Comparison of ENCODE assay signal across 24 cellular contexts in the genomic region with DNA sequence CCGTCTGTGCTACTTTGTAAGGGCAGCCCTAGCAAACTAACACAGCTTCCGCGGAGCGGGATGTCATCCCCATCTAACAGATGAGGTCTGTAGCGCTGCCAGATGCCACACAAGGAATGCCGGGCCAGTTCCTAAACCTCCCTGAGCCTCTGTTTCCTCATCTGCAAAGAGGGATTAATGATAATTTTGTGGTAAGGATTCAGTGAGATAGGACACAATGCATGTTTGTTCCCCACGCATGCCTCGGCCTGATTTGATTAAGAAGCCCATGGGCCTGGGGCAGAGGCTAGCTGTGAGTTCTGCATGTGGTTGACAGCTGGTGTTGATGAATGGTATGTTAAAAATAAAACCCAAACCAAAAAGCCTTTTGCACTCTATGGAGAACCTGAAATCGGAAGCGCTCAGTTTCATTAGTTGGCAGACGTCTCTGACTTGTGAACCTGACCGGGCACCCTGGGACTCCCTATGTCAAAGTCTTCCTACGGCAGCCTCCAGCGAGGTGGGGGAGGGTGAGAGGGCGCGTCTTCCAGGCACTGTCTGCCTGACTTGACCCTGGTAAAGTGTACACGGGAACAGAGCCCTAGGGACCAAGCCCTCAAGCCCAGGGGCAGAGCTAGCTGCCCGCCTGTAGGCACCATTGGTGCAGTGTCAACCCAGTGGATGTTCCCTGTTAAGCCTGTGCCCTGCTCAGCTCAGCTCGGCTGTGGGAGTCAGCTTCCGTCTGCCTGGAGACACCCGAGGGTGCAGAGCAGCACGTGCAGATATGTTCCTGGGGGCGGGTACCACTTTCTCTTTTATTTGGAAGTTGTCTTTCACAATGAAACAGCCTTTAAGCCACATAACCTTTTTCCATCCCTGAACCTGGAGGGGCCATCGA. TPM values are rescaled to one million over a fixed set of nuclear protein-coding genes. Genes with fewer than 3 reads are reported as not detected.
A peak's percentile ranks its signal among the peaks of the same experiment; 100 is the strongest.
DNase-seq lines count a peak whose midpoint lies in the region; ATAC-seq, FAIRE-seq and TF ChIP-seq lines count a peak whose summit lies in the region.
"Had no signal": no experiment of that assay in that cellular context is flagged by ENCODE, and none has a peak within 500 bp of the region (broad histone marks: within the 10 kb centered on the region; RNA-seq: fewer than 3 reads in every experiment).

No MANE protein-coding gene starts in this region.

- H3K27ac ChIP-seq in WERI-Rb-1 = peak overlapping the region; percentile 57
- H3K27ac ChIP-seq in pancreas = no peak overlapping the region
- H3K27ac ChIP-seq in thyroid gland = no peak overlapping the region
- H3K27ac ChIP-seq: brain microvascular endothelial cell, esophagus squamous epithelium, upper lobe of left lung had no signal

- intact Hi-C loops in pancreas (cut with DNase I) = no loop called here
- intact Hi-C loops in thyroid gland (cut with DNase I) = no loop called here
- intact Hi-C loops in natural killer cell (cut with micrococcal nuclease) = no loop called here

- H3K36me3 ChIP-seq in WERI-Rb-1 (no peaks in the 10 kb centered on the region), pancreas (no peaks in the 10 kb centered on the region), thyroid gland (no peaks in the 10 kb centered on the region)
- H3K36me3 ChIP-seq: brain microvascular endothelial cell, esophagus squamous epithelium, MG63, upper lobe of left lung had no signal

- no peaks in the 10 kb centered on the region for H3K36me3 Mint-ChIP-seq in natural killer cell

- ATAC-seq in GM19023 (IDR thresholded peaks at IDR 0.05; ENCODE audit: unreplicated experiment) = peak; percentile 62
- ATAC-seq in pancreas = no peak
- no peak for ATAC-seq in natural killer cell
- ATAC-seq: naive thymus-derived CD4-positive, alpha-beta T cell had no signal

- H3K27me3 ChIP-seq in WERI-Rb-1 (ENCODE audit: insufficient read depth, low read depth, severe bottlenecking) (no peaks in the 10 kb centered on the region), pancreas (no peaks in the 10 kb centered on the region), thyroid gland (no peaks in the 10 kb centered on the region)
- H3K27me3 ChIP-seq: MG63, upper lobe of left lung had no signal

- H3K27ac Mint-ChIP-seq in natural killer cell = no peak overlapping the region
- H3K27ac Mint-ChIP-seq: HFFc6; naive thymus-derived CD4-positive, alpha-beta T cell; T-helper 1 cell treated with Interleukin-12 subunit alpha and Interleukin-12 subunit beta and Interleukin-4 antibody, amounts not matched to agents 30 μg/mL and 1 μg/mL, for 36 hours had no signal

- no peaks in the 10 kb centered on the region for H3K4me1 Mint-ChIP-seq in natural killer cell

- peak; percentile 24 for DNase-seq in COLO829 (ENCODE audit: low spot score)
- DNase-seq in NCI-H2171 (lab: John Stamatoyannopoulos, UW) = peak; percentile 46
- peak; percentile 52 for DNase-seq in WERI-Rb-1
- DNase-seq in activated CD4-positive, CD25-positive, alpha-beta regulatory T cell (lab: John Stamatoyannopoulos, UW) = no peak
- no peak for DNase-seq in pancreas
- no peak for DNase-seq in thyroid gland
- no peak for DNase-seq in natural killer cell
- DNase-seq: activated CD4-positive, alpha-beta T cell treated with anti-CD3 and anti-CD28 coated beads, Interleukin-2, amount 50 U/mL, for 1 hour; activated effector memory CD4-positive, alpha-beta T cell treated with anti-CD3 and anti-CD28 coated beads, Interleukin-2, amount 50 U/mL, for 16 hours; brain microvascular endothelial cell; Caco-2; effector memory CD4-positive, alpha-beta T cell; esophagus squamous epithelium; HFFc6; mesendoderm; MG63; naive thymus-derived CD4-positive, alpha-beta T cell; NCI-H2029 treated with DMSO at 0.1 percent for 48 hours; stimulated activated CD4-positive, alpha-beta T cell treated with anti-CD3 and anti-CD28 coated beads, Interleukin-2, amount 100 ng/mL, for 24 hours; upper lobe of left lung had no signal

- H3K9me3 ChIP-seq in WERI-Rb-1 (ENCODE audit: severe bottlenecking) (no peaks in the 10 kb centered on the region), pancreas (no peaks in the 10 kb centered on the region), thyroid gland (no peaks in the 10 kb centered on the region)
- H3K9me3 ChIP-seq: Caco-2, esophagus squamous epithelium, MG63, upper lobe of left lung had no signal

- H3K9me3 Mint-ChIP-seq in natural killer cell = no peaks in the 10 kb centered on the region

- H3K27me3 Mint-ChIP-seq in natural killer cell (ENCODE audit: low read depth in 2 of 2) = peaks cover 19 to 22% of the 10 kb centered on the region in 2 donors

- TF ChIP-seq CTCF in WERI-Rb-1 (IDR thresholded peaks at IDR 0.05; ENCODE audit: low read depth, low read length) = no peak
- no peak for TF ChIP-seq CTCF in pancreas (IDR thresholded peaks at IDR 0.05)
- TF ChIP-seq CTCF in thyroid gland (IDR thresholded peaks at IDR 0.05) = no peak
- TF ChIP-seq CTCF in natural killer cell (IDR thresholded peaks at IDR 0.05) = no peak

- H3K4me1 ChIP-seq in pancreas (no peaks in the 10 kb centered on the region), thyroid gland (no peaks in the 10 kb centered on the region)
- H3K4me1 ChIP-seq: Caco-2, upper lobe of left lung had no signal

- no peak overlapping the region for H3K4me3 Mint-ChIP-seq in natural killer cell
- H3K4me3 Mint-ChIP-seq: HFFc6; naive thymus-derived CD4-positive, alpha-beta T cell; T-helper 1 cell treated with Interleukin-12 subunit alpha and Interleukin-12 subunit beta and Interleukin-4 antibody, amounts not matched to agents 30 μg/mL and 1 μg/mL, for 36 hours had no signal

- FAIRE-seq in pancreas (lab: Jason Lieb, UNC) = no peak

- TF ChIP-seq POLR2A in thyroid gland (IDR thresholded peaks at IDR 0.05) = no peak

- H3K4me3 ChIP-seq in WERI-Rb-1 (ENCODE audit: low read depth, low read length) = peak overlapping the region; percentile 23
- no peak overlapping the region for H3K4me3 ChIP-seq in pancreas
- H3K4me3 ChIP-seq in thyroid gland (replicated peaks in 1 of 3) = no peak overlapping the region
- H3K4me3 ChIP-seq: esophagus squamous epithelium, MG63, upper lobe of left lung had no signal

- 82% methylated on average over 24 of the region's 24 CpGs for WGBS in pancreas, 2 donors
- 86 to 88% methylated on average over 22 to 23 of the region's 24 CpGs for WGBS in thyroid gland, 2 donors

RNA-seq across cellular contexts. Expression of a gene that starts 14.8 kb away (rescaled TPM):
- 1 to 10 TPM in 4 of 6 donors, under 1 TPM in 2; 0.59 to 3.6 (median 2.5) TPM for total RNA-seq in pancreas
- 1 to 10 TPM; 1.6 to 5.1 TPM for polyA plus RNA-seq in pancreas
- 10 to 100 TPM; 12.3 to 27.5 (median 23.6) TPM for total RNA-seq in thyroid gland
- total RNA-seq in natural killer cell = under 1 TPM in 2 of 3 donors, not detected in 1; 0.07 to 0.10 TPM
- total RNA-seq: naive thymus-derived CD4-positive, alpha-beta T cell; OCI-LY7; SK-MEL-5 had no signal
- polyA plus RNA-seq: naive thymus-derived CD4-positive, alpha-beta T cell had no signal

Comparison
In these comparisons a context has a peak if more than half of its experiments do, and no peak if none do; other contexts are left out.
1. DNase-seq: peak in COLO829 (single experiment), NCI-H2171 (single experiment) and WERI-Rb-1 (single experiment); none in activated CD4-positive, CD25-positive, alpha-beta regulatory T cell (0 of 4), pancreas (0 of 6), thyroid gland (0 of 2) and natural killer cell (single experiment).